In genomic region chr12:13962699-13963098, GRCh38 we compare ENCODE assay signal across 13 cellular contexts. TPM values are rescaled to one million over a fixed set of nuclear protein-coding genes. Genes with fewer than 3 reads are reported as not detected.
DNase-seq lines count a peak whose midpoint lies in the region; ATAC-seq, FAIRE-seq and TF ChIP-seq lines count a peak whose summit lies in the region.
"Had no signal": no experiment of that assay in that cellular context is flagged by ENCODE, and none has a peak within 500 bp of the region (broad histone marks: within the 10 kb centered on the region; RNA-seq: fewer than 3 reads in every experiment).

No MANE protein-coding gene starts in this region.

- no peaks in the 10 kb centered on the region for H3K9me3 ChIP-seq in kidney (ENCODE audit: control insufficient read depth in 1 of 2, low read length in 2 of 2)
- H3K9me3 ChIP-seq: SJSA1 had no signal

- BruUV-seq in Calu3 (replicated peaks; lab: Mats Ljungman, UMichigan) = no TSS peak

- H3K4me1 Mint-ChIP-seq in Calu3 (ENCODE audit: low read depth, unreplicated experiment) = peaks cover 7% of the 10 kb centered on the region
- no peaks in the 10 kb centered on the region for H3K4me1 Mint-ChIP-seq in effector memory CD8-positive, alpha-beta T cell (ENCODE audit: low read depth in 2 of 2)
- H3K4me1 Mint-ChIP-seq in activated naive CD8-positive, alpha-beta T cell treated with anti-CD3 and anti-CD28 coated beads, Interleukin-2, amount 50 U/mL, for 24 hours = no peaks in the 10 kb centered on the region
- H3K4me1 Mint-ChIP-seq: stimulated activated naive CD8-positive, alpha-beta T cell treated with anti-CD3 and anti-CD28 coated beads, Interleukin-15, amount 100 ng/mL, for 72 hours had no signal

- no peak overlapping the region for H3K4me3 Mint-ChIP-seq in Calu3 (ENCODE audit: low read depth, unreplicated experiment)
- no peak overlapping the region for H3K4me3 Mint-ChIP-seq in effector memory CD8-positive, alpha-beta T cell
- no peak overlapping the region for H3K4me3 Mint-ChIP-seq in activated naive CD8-positive, alpha-beta T cell treated with anti-CD3 and anti-CD28 coated beads, Interleukin-2, amount 50 U/mL, for 24 hours
- H3K4me3 Mint-ChIP-seq: stimulated activated naive CD8-positive, alpha-beta T cell treated with anti-CD3 and anti-CD28 coated beads, Interleukin-15, amount 100 ng/mL, for 72 hours had no signal

- no peak overlapping the region for H3K27ac ChIP-seq in kidney (ENCODE audit: low read depth in 2 of 2, low read length in 2 of 2)
- H3K27ac ChIP-seq: SJSA1 had no signal

- CTCF ChIA-PET in Calu3 (lab: Charles Lee) = no interaction called here

- H3K4me3 ChIP-seq in kidney (ENCODE audit: low read length in 2 of 2) = no peak overlapping the region
- H3K4me3 ChIP-seq: SJSA1 had no signal

- no peak for ATAC-seq in effector memory CD8-positive, alpha-beta T cell (replicated peaks)
- ATAC-seq in activated naive CD8-positive, alpha-beta T cell treated with anti-CD3 and anti-CD28 coated beads, Interleukin-2, amount 50 U/mL, for 24 hours = no peak
- ATAC-seq: stimulated activated naive CD8-positive, alpha-beta T cell treated with anti-CD3 and anti-CD28 coated beads, Interleukin-15, amount 100 ng/mL, for 72 hours had no signal

- DNase-seq in Calu3 (peak; percentile 42), H4 (ENCODE audit: low spot score) (peak; percentile 20), SK-MEL-5 (ENCODE audit: low read depth, low spot score) (peak; percentile 18), kidney (no peak), pons (ENCODE audit: low spot score) (no peak)
- DNase-seq in effector memory CD8-positive, alpha-beta T cell = no peak
- DNase-seq in activated naive CD8-positive, alpha-beta T cell treated with anti-CD3 and anti-CD28 coated beads, Interleukin-2, amount 50 U/mL, for 24 hours = no peak
- DNase-seq in activated T-cell treated with anti-CD3 and anti-CD28 coated beads, Interleukin-2, amount 50 U/mL, for 1 hour = no peak
- DNase-seq: GDM1; NCI-H1092; stimulated activated CD4-positive, alpha-beta T cell treated with anti-CD3 and anti-CD28 coated beads, Interleukin-15, amount 100 ng/mL, for 24 hours; stimulated activated naive CD8-positive, alpha-beta T cell treated with anti-CD3 and anti-CD28 coated beads, Interleukin-15, amount 100 ng/mL, for 72 hours had no signal

- H3K4me1 ChIP-seq in kidney (ENCODE audit: control insufficient read depth in 1 of 2, insufficient read depth in 1 of 2, low read depth in 1 of 2, low read length in 2 of 2) = no peaks in the 10 kb centered on the region
- H3K4me1 ChIP-seq: SJSA1 had no signal

- FAIRE-seq in kidney (lab: Jason Lieb, UNC) = no peak

- no peak overlapping the region for H3K9ac ChIP-seq in kidney (ENCODE audit: low read length in 2 of 2)

- H3K27ac Mint-ChIP-seq in Calu3 (ENCODE audit: unreplicated experiment) = no peak overlapping the region
- no peak overlapping the region for H3K27ac Mint-ChIP-seq in effector memory CD8-positive, alpha-beta T cell
- H3K27ac Mint-ChIP-seq in activated naive CD8-positive, alpha-beta T cell treated with anti-CD3 and anti-CD28 coated beads, Interleukin-2, amount 50 U/mL, for 24 hours = no peak overlapping the region
- H3K27ac Mint-ChIP-seq: stimulated activated naive CD8-positive, alpha-beta T cell treated with anti-CD3 and anti-CD28 coated beads, Interleukin-15, amount 100 ng/mL, for 72 hours had no signal

- intact Hi-C loops in Calu3 (cut with micrococcal nuclease; ENCODE audit: unreplicated experiment) = no loop called here
- intact Hi-C loops in kidney (cut with DNase I) = loop anchor here (5.0 kb wide), 1 partner anchor 95 kb away; no protein-coding TSS in a partner anchor

- H3K27me3 Mint-ChIP-seq in Calu3 (ENCODE audit: unreplicated experiment) = peaks cover 98% of the 10 kb centered on the region
- peaks cover 18 to 45% of the 10 kb centered on the region in 2 donors for H3K27me3 Mint-ChIP-seq in effector memory CD8-positive, alpha-beta T cell
- peaks cover 10% of the 10 kb centered on the region for H3K27me3 Mint-ChIP-seq in activated naive CD8-positive, alpha-beta T cell treated with anti-CD3 and anti-CD28 coated beads, Interleukin-2, amount 50 U/mL, for 24 hours

- no peaks in the 10 kb centered on the region for H3K9me3 Mint-ChIP-seq in Calu3 (ENCODE audit: low read depth, unreplicated experiment)
- peaks cover 0 to 2% of the 10 kb centered on the region in 2 donors for H3K9me3 Mint-ChIP-seq in effector memory CD8-positive, alpha-beta T cell
- no peaks in the 10 kb centered on the region for H3K9me3 Mint-ChIP-seq in activated naive CD8-positive, alpha-beta T cell treated with anti-CD3 and anti-CD28 coated beads, Interleukin-2, amount 50 U/mL, for 24 hours

- no peaks in the 10 kb centered on the region for H3K36me3 ChIP-seq in kidney (ENCODE audit: control insufficient read depth in 1 of 2, insufficient read depth in 2 of 2, low read length in 2 of 2)
- H3K36me3 ChIP-seq: SJSA1 had no signal

- no peaks in the 10 kb centered on the region for H3K36me3 Mint-ChIP-seq in Calu3 (ENCODE audit: insufficient read depth, unreplicated experiment)
- no peaks in the 10 kb centered on the region for H3K36me3 Mint-ChIP-seq in effector memory CD8-positive, alpha-beta T cell (ENCODE audit: insufficient read depth)
- H3K36me3 Mint-ChIP-seq in activated naive CD8-positive, alpha-beta T cell treated with anti-CD3 and anti-CD28 coated beads, Interleukin-2, amount 50 U/mL, for 24 hours (ENCODE audit: low read depth) = no peaks in the 10 kb centered on the region

- in situ Hi-C loops in SK-MEL-5 (cut with HindIII; ENCODE audit: low pct_unique_long_range_greater_than_20kb, low sequenced_read_pairs) = no loop called here

- TF ChIP-seq CTCF in Calu3 (IDR thresholded peaks at IDR 0.05; ENCODE audit: unreplicated experiment) (peak; percentile 38), kidney (IDR thresholded peaks at IDR 0.05; ENCODE audit: borderline replicate concordance, extremely low read depth, insufficient read depth) (peak; percentile 17)

RNA-seq across cellular contexts. Expression of gene GRIN2B, which starts 18.7 kb away (rescaled TPM):
- total RNA-seq in Calu3 (2022) (0.05 TPM in 2 replicates), kidney (0.63 TPM)
- not detected in 2 replicates for total RNA-seq in H4 (2014; rRNA removed; shearing (Covaris generic))
- 6.7 and 7.2 TPM in 2 replicates for total RNA-seq in SK-MEL-5 (2014; rRNA removed; shearing (Covaris generic))
- polyA plus RNA-seq in SK-MEL-5 (2015; cell fraction: cytosol; rRNA removed) = 4.8 and 5.3 TPM in 2 replicates
- 2.1 and 4.9 TPM in 2 replicates for polyA plus RNA-seq in SK-MEL-5 (2015; cell fraction: nucleus; rRNA removed)
- 0.26 TPM for polyA plus RNA-seq in kidney (ENCODE audit: insufficient read depth, low read depth, low replicate concordance)
- total RNA-seq: SJSA1 had no signal

Comparison
In these comparisons a context has a peak if more than half of its experiments do, and no peak if none do; other contexts are left out.
1. DNase-seq: peak in Calu3 (single experiment), H4 (single experiment) and SK-MEL-5 (single experiment); none in kidney (single experiment), effector memory CD8-positive, alpha-beta T cell (0 of 3), activated naive CD8-positive, alpha-beta T cell treated with anti-CD3 and anti-CD28 coated beads, Interleukin-2, amount 50 U/mL, for 24 hours (single experiment), activated T-cell treated with anti-CD3 and anti-CD28 coated beads, Interleukin-2, amount 50 U/mL, for 1 hour (single experiment) and pons (single experiment).